Comparison of ENCODE assay signal across 8 cellular contexts in the genomic region with DNA sequence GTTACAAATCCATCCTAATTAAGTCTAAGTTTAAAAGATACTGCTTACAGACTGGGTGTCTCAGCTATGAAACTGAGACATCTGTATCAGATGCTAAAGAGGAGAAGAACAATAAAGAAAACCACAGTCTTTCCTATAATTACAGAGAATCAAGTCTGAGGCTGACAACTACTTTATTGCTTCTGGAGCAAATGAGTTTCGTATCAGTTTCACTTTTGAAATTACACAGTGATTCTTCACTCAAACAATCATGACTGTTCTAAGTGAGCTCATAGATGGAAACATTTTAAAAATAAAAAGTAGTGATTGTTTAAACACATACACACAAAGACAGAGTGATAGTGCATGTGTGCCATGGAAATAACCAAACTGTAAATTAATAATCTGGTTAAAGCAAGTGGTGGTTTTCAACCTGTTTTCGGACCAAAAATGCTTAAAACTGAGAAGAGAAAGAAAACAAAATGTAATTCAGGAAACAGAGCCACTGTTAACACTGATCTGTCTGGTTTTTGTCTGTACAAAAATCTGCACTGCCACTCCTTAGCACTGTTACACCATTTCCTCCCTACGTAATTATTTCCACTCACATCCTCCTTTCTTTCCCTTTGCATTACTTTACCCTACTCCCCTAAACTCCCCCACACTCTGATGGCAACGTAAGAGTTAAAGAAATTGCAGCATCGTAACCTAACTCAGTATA. TPM values are rescaled to one million over a fixed set of nuclear protein-coding genes. Genes with fewer than 3 reads are reported as not detected.
DNase-seq lines count a peak whose midpoint lies in the region; ATAC-seq and TF ChIP-seq lines count a peak whose summit lies in the region.

No MANE protein-coding gene starts in this region.

- H3K27me3 ChIP-seq in HL-60 (ENCODE audit: insufficient read depth, poor library complexity, severe bottlenecking), result no peaks in the 10 kb centered on the region
- H3K27me3 ChIP-seq in foreskin keratinocyte, result no peaks in the 10 kb centered on the region

- no peak overlapping the region for H3K4me3 Mint-ChIP-seq in WTC11

- TF ChIP-seq CTCF in HL-60 (IDR thresholded peaks at IDR 0.05; ENCODE audit: insufficient read depth, low read length) (no peak), WTC11 (IDR thresholded peaks at IDR 0.05) (no peak), foreskin keratinocyte (conservative IDR thresholded peaks at IDR 0.05) (no peak)

- no peak overlapping the region; the same call in 1 of the 2 replicates for H3K4me3 ChIP-seq in HL-60 (replicated peaks; ENCODE audit: insufficient read depth, low read length)

- peak; percentile 42 for DNase-seq in EL
- DNase-seq in HL-60 (ENCODE audit: low read depth in 1 of 2, low spot score in 1 of 2), result peak; percentile 28 to 62
- DNase-seq in WTC11 (ENCODE audit: low spot score), result no peak
- peak; percentile 19 to 58 for DNase-seq in foreskin keratinocyte
- DNase-seq in putamen (ENCODE audit: low spot score), result peak; percentile 19
- no peak for DNase-seq in NCI-H1092 treated with DMSO at 0.1 percent for 48 hours (lab: John Stamatoyannopoulos, UW)
- DNase-seq in COLO668 (lab: John Stamatoyannopoulos, UW; ENCODE audit: unreplicated experiment), result no peak

- H3K36me3 Mint-ChIP-seq in WTC11, result peaks cover 15% of the 10 kb centered on the region

- POLR2A ChIA-PET in WTC11 (lab: Charles Lee), result no interaction called here

- H3K9me3 Mint-ChIP-seq in WTC11, result no peaks in the 10 kb centered on the region

- H3K4me1 Mint-ChIP-seq in WTC11, result peaks cover 5% of the 10 kb centered on the region; the same call in 1 of the 2 replicates

- no peaks in the 10 kb centered on the region for H3K27me3 Mint-ChIP-seq in WTC11 (ENCODE audit: low read depth)

- peak; percentile 72 for ATAC-seq in GM21381 (IDR thresholded peaks at IDR 0.05; ENCODE audit: unreplicated experiment)
- ATAC-seq in WTC11, result no peak
- peak; percentile 59 for ATAC-seq in foreskin keratinocyte

- H3K27ac Mint-ChIP-seq in WTC11, result peak overlapping the region; percentile 63

- H3K4me1 ChIP-seq in foreskin keratinocyte, result peaks cover 12% of the 10 kb centered on the region

- CTCF ChIA-PET in WTC11 (lab: Charles Lee), result no interaction called here

- H3K27ac ChIP-seq in HL-60 (replicated peaks) (peak overlapping the region; percentile 62), foreskin keratinocyte (peak overlapping the region; percentile 79)

TF ChIP-seq in WTC11, 78 proteins besides CTCF, POLR2A, EP300 and RAD21 (continues in another document):
- no peak for TF ChIP-seq USF1 (CRISPR knock-in tag; IDR thresholded peaks at IDR 0.05)
- no peak for TF ChIP-seq ZNF219 (CRISPR knock-in tag; IDR thresholded peaks at IDR 0.05; ENCODE audit: borderline replicate concordance)
- TF ChIP-seq ZNF416 (CRISPR knock-in tag; IDR thresholded peaks at IDR 0.05), result no peak
- no peak for TF ChIP-seq ZNF263 (CRISPR knock-in tag; IDR thresholded peaks at IDR 0.05; ENCODE audit: low read depth)
- TF ChIP-seq, protein P1, sequence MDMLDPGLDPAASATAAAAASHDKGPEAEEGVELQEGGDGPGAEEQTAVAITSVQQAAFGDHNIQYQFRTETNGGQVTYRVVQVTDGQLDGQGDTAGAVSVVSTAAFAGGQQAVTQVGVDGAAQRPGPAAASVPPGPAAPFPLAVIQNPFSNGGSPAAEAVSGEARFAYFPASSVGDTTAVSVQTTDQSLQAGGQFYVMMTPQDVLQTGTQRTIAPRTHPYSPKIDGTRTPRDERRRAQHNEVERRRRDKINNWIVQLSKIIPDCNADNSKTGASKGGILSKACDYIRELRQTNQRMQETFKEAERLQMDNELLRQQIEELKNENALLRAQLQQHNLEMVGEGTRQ (CRISPR knock-in tag; IDR thresholded peaks at IDR 0.05), result no peak
- TF ChIP-seq ZNF512 (CRISPR knock-in tag; IDR thresholded peaks at IDR 0.05; ENCODE audit: borderline replicate concordance), result no peak
- no peak for TF ChIP-seq ZNF423 (CRISPR knock-in tag; IDR thresholded peaks at IDR 0.05)
- TF ChIP-seq NFATC4 (CRISPR knock-in tag; IDR thresholded peaks at IDR 0.05), result no peak
- TF ChIP-seq EMX1 (CRISPR knock-in tag; IDR thresholded peaks at IDR 0.05), result no peak
- no peak for TF ChIP-seq AFF4 (CRISPR knock-in tag; IDR thresholded peaks at IDR 0.05; ENCODE audit: borderline replicate concordance)
- no peak for TF ChIP-seq MYBL2 (CRISPR knock-in tag; IDR thresholded peaks at IDR 0.05)
- TF ChIP-seq NR1H2 (CRISPR knock-in tag; IDR thresholded peaks at IDR 0.05), result no peak
- TF ChIP-seq TEAD4 (CRISPR knock-in tag; IDR thresholded peaks at IDR 0.05), result no peak
- no peak for TF ChIP-seq SOX15 (CRISPR knock-in tag; IDR thresholded peaks at IDR 0.05)
- no peak for TF ChIP-seq PRDM15 (CRISPR knock-in tag; IDR thresholded peaks at IDR 0.05)

RNA-seq across cellular contexts. Expression of gene RFC1, which starts 12.5 kb away (rescaled TPM):
- total RNA-seq in WTC11 (2021) (56.7 to 64.3 TPM (median 59.4 TPM) in 3 replicates), foreskin keratinocyte (57.6 and 58.6 TPM in 2 replicates)
- 15.3 and 20.4 TPM in 2 replicates for polyA plus RNA-seq in foreskin keratinocyte

RNA-seq across cellular contexts. Expression of gene KLB, which starts 53.1 kb away (rescaled TPM):
- total RNA-seq in WTC11 (2021), result 0.09 to 0.14 TPM in 2 of 3 replicates, not detected in the other
- total RNA-seq in foreskin keratinocyte, result 0.03 TPM in 1 of 2 replicates, not detected in the other
- polyA plus RNA-seq in foreskin keratinocyte, result 0.01 TPM in 1 of 2 replicates, not detected in the other

Comparison
In these comparisons a context has a peak if more than half of its experiments do, and no peak if none do; other contexts are left out.
1. DNase-seq: peak in EL (single experiment), HL-60 (2 of 2), foreskin keratinocyte (2 of 2) and putamen (single experiment); none in WTC11 (single experiment), NCI-H1092 treated with DMSO at 0.1 percent for 48 hours (single experiment) and COLO668 (single experiment).